In the genomic region with DNA sequence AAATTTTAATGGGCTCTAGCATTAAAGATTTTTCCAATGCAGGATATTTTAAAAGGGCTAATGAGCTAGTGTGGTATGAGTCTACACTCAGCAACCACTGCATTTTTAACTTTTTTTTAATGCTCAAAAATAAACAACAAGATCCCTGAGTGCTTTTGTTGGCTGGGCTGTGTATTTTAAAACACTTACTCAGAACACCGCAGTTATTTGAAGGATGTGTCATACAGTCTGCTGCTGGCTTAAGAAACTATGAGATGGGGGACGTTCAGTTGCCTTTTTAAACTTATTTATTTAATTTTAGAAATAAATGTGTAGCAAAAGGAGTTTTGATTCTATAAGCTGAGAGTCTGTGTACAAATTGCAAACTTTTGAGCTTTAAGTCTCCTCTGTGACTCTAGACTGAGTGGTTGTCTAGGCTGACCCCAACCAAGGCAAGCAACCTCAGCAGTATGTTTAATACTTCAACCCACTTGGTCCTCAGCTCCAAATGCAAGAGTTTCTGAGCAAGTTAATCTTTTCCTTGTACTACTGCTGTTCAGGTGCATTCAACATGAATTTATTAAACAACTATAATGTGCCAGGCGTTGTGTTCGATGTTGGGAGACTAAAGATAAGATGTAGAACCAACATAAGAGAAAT, we compare ENCODE assay signal across 1 cellular context.
TF ChIP-seq lines count a peak whose summit lies in the region.

No MANE protein-coding gene starts in this region.

TF ChIP-seq in SK-N-SH, 30 proteins besides CTCF, POLR2A, EP300 and RAD21 (continued from another document):
- TF ChIP-seq TEAD4 (IDR thresholded peaks at IDR 0.05; ENCODE audit: borderline replicate concordance, insufficient read depth) (peak; percentile 93), EZH2phosphoT487 (IDR thresholded peaks at IDR 0.05; ENCODE audit: borderline replicate concordance, low read depth) (no peak), FOSL2 (IDR thresholded peaks at IDR 0.05; ENCODE audit: borderline replicate concordance, low read depth) (peak; percentile 93), GATA2 (CRISPR knock-in tag; IDR thresholded peaks at IDR 0.05) (no peak), RCOR1 (IDR thresholded peaks at IDR 0.05; ENCODE audit: low read length) (no peak), MEF2A (IDR thresholded peaks at IDR 0.05; ENCODE audit: borderline replicate concordance, low read depth) (peak; percentile 89), JUND (IDR thresholded peaks at IDR 0.05) (peak; percentile 95), SIN3A (IDR thresholded peaks at IDR 0.05; ENCODE audit: borderline replicate concordance, low read depth, low read length) (no peak), NRF1 (IDR thresholded peaks at IDR 0.05; ENCODE audit: low read depth, low read length) (no peak), POLR2AphosphoS5 (IDR thresholded peaks at IDR 0.05; ENCODE audit: low read depth, low read length) (peak; percentile 71; the same call in 1 of the 2 replicates), RFX5 (IDR thresholded peaks at IDR 0.05; ENCODE audit: low read length) (no peak), TCF12 (IDR thresholded peaks at IDR 0.05) (peak; percentile 88), NFIC (IDR thresholded peaks at IDR 0.05; ENCODE audit: borderline replicate concordance) (peak; percentile 97), CHD2 (IDR thresholded peaks at IDR 0.05; ENCODE audit: low read length, partially characterized antibody) (no peak)
- TF ChIP-seq, protein P1, sequence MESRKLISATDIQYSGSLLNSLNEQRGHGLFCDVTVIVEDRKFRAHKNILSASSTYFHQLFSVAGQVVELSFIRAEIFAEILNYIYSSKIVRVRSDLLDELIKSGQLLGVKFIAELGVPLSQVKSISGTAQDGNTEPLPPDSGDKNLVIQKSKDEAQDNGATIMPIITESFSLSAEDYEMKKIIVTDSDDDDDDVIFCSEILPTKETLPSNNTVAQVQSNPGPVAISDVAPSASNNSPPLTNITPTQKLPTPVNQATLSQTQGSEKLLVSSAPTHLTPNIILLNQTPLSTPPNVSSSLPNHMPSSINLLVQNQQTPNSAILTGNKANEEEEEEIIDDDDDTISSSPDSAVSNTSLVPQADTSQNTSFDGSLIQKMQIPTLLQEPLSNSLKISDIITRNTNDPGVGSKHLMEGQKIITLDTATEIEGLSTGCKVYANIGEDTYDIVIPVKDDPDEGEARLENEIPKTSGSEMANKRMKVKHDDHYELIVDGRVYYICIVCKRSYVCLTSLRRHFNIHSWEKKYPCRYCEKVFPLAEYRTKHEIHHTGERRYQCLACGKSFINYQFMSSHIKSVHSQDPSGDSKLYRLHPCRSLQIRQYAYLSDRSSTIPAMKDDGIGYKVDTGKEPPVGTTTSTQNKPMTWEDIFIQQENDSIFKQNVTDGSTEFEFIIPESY (IDR thresholded peaks at IDR 0.05; ENCODE audit: borderline replicate concordance, low read depth), result peak; percentile 84
